ENCODE assay signal across 9 cellular contexts in the genomic region with DNA sequence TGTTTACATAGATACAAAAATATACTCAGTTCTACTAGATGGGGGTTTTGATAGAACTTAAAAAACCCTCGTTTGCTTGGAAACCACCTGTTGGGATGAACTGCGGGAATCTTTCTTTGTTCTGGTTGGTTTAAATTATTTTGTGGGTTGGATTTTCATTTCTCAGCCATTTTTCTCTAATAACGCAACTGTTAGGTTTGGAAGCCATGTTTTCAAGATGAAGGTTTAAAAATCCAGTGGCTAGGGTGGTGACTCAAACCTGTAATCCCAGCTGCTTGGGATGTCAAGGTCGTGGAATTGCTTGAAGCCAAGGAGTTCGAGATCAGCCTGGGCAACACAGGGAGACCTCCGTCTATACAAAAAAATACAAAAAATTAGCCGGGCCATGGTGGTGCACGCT. TPM values are rescaled to one million over a fixed set of nuclear protein-coding genes. Genes with fewer than 3 reads are reported as not detected.
A peak's percentile ranks its signal among the peaks of the same experiment; 100 is the strongest.
DNase-seq lines count a peak whose midpoint lies in the region; ATAC-seq and TF ChIP-seq lines count a peak whose summit lies in the region.
"Had no signal": no experiment of that assay in that cellular context is flagged by ENCODE, and none has a peak within 500 bp of the region (broad histone marks: within the 10 kb centered on the region; RNA-seq: fewer than 3 reads in every experiment).

No MANE protein-coding gene starts in this region.

- H3K4me2 ChIP-seq in GM23338 = peak overlapping the region; percentile 77

- H3F3A ChIP-seq in GM23338 (replicated peaks; ENCODE audit: low read depth) = no peaks in the 10 kb centered on the region

- H3K4me1 ChIP-seq in GM23338 (ENCODE audit: insufficient read depth) (peaks cover 24% of the 10 kb centered on the region), Panc1 (ENCODE audit: control insufficient read depth, insufficient read depth, low read length) (peaks cover 25% of the 10 kb centered on the region), endodermal cell (ENCODE audit: control insufficient read depth, insufficient read depth, low read length) (no peaks in the 10 kb centered on the region), rectal smooth muscle tissue (ENCODE audit: control insufficient read depth, insufficient read depth, low read length) (peaks cover 10% of the 10 kb centered on the region)

- BruUV-seq in Panc1 (replicated peaks; lab: Mats Ljungman, UMichigan) = TSS peak; percentile 79

- peaks cover 15% of the 10 kb centered on the region for H3K9me3 Mint-ChIP-seq in GM23338
- peaks cover 10% of the 10 kb centered on the region for H3K9me3 Mint-ChIP-seq in endodermal cell

- ATAC-seq in GM23338 (no peak), Panc1 (no peak), GM21526 (IDR thresholded peaks at IDR 0.05; ENCODE audit: low FRiP score, unreplicated experiment) (no peak), GM18861 (IDR thresholded peaks at IDR 0.05; ENCODE audit: unreplicated experiment) (no peak)

- H3K9ac ChIP-seq in endodermal cell (ENCODE audit: extremely low read depth, low read length, poor library complexity, severe bottlenecking) (no peak overlapping the region), rectal smooth muscle tissue (ENCODE audit: low read length) (no peak overlapping the region)

- no peak overlapping the region for H2AFZ ChIP-seq in GM23338

- CTCF ChIA-PET in Panc1 (lab: Charles Lee) = interaction anchor here (0.6 kb wide), 1 partner anchor 145 kb away, joined by 3 read pairs; no protein-coding TSS in a partner anchor

- H3K27ac Mint-ChIP-seq in GM23338 = peak overlapping the region; percentile 16; the same call in 1 of the 2 replicates
- H3K27ac Mint-ChIP-seq in endodermal cell = no peak overlapping the region

- in situ Hi-C loops in Panc1 (cut with HindIII; ENCODE audit: low pct_unique_long_range_greater_than_20kb, low sequenced_read_pairs) = no loop called here

- TF ChIP-seq CTCF in GM23338 (conservative IDR thresholded peaks at IDR 0.05; ENCODE audit: low read depth in 2 of 2) (no peak), Panc1 (IDR thresholded peaks at IDR 0.05) (no peak), endodermal cell (conservative IDR thresholded peaks at IDR 0.05) (no peak)

- no peak for DNase-seq in GM23338 (ENCODE audit: low spot score)
- DNase-seq in Panc1 (ENCODE audit: low read depth, low spot score) = no peak
- DNase-seq in endodermal cell = no peak
- DNase-seq in SW 1271 (lab: John Stamatoyannopoulos, UW) = no peak
- DNase-seq in epidermal melanocyte (ENCODE audit: insufficient read length, low spot score) = no peak
- DNase-seq: WERI-Rb-1 had no signal

- H3K9me3 ChIP-seq in Panc1 (ENCODE audit: control insufficient read depth, insufficient read depth, low read depth, low read length) (no peaks in the 10 kb centered on the region), endodermal cell (ENCODE audit: control insufficient read depth, low read length) (no peaks in the 10 kb centered on the region)

- H3K27ac ChIP-seq in GM23338 (ENCODE audit: low read depth) (no peak overlapping the region), Panc1 (ENCODE audit: low read length) (peak overlapping the region; percentile 91), endodermal cell (ENCODE audit: low read depth, low read length) (no peak overlapping the region), rectal smooth muscle tissue (ENCODE audit: low read depth, low read length) (no peak overlapping the region)

- peak overlapping the region; percentile 98 for H3K4me3 Mint-ChIP-seq in GM23338
- H3K4me3 Mint-ChIP-seq in endodermal cell = peak overlapping the region; percentile 88

- intact Hi-C loops in Panc1 (cut with micrococcal nuclease; ENCODE audit: unreplicated experiment) = no loop called here

- H3K36me3 Mint-ChIP-seq in GM23338 (ENCODE audit: low read depth) (peaks cover 20% of the 10 kb centered on the region), endodermal cell (ENCODE audit: low read depth) (peaks cover 10% of the 10 kb centered on the region)

- POLR2A ChIA-PET in Panc1 (lab: Charles Lee) = no interaction called here

- H3K9me2 ChIP-seq in GM23338 (ENCODE audit: insufficient read depth) = no peaks in the 10 kb centered on the region; the same call in 1 of the 2 replicates

- H4K20me1 ChIP-seq in GM23338 (replicated peaks; ENCODE audit: insufficient read depth) = peaks cover 25% of the 10 kb centered on the region

- peaks cover 10% of the 10 kb centered on the region; the same call in 1 of the 2 replicates for H3K27me3 ChIP-seq in GM23338 (ENCODE audit: insufficient read depth)
- no peaks in the 10 kb centered on the region for H3K27me3 ChIP-seq in Panc1 (ENCODE audit: control insufficient read depth, insufficient read depth, low read length)
- peaks cover 14% of the 10 kb centered on the region for H3K27me3 ChIP-seq in endodermal cell (ENCODE audit: control insufficient read depth, insufficient read depth, low read length, poor library complexity, severe bottlenecking)
- no peaks in the 10 kb centered on the region for H3K27me3 ChIP-seq in rectal smooth muscle tissue (ENCODE audit: control insufficient read depth, insufficient read depth, low read length)

- H3K79me2 ChIP-seq in GM23338 (replicated peaks; ENCODE audit: insufficient read depth) = peaks cover 59% of the 10 kb centered on the region

- 92% methylated on average over 5 to 8 of the region's 8 CpGs for WGBS in endodermal cell (ENCODE audit: insufficient coverage in 1 of 2, insufficient read length in 1 of 2), 2 experiments

- H3K36me3 ChIP-seq in GM23338 (ENCODE audit: insufficient read depth) = no peaks in the 10 kb centered on the region
- no peaks in the 10 kb centered on the region; the same call in 1 of the 2 replicates for H3K36me3 ChIP-seq in Panc1 (ENCODE audit: control insufficient read depth, insufficient read depth, low read length)
- H3K36me3 ChIP-seq in endodermal cell (ENCODE audit: control insufficient read depth, insufficient read depth, low read length) = no peaks in the 10 kb centered on the region
- no peaks in the 10 kb centered on the region for H3K36me3 ChIP-seq in rectal smooth muscle tissue (ENCODE audit: control insufficient read depth, insufficient read depth, low read length)
- H3K36me3 ChIP-seq: WERI-Rb-1 had no signal

- H3K4me1 Mint-ChIP-seq in GM23338 = peaks cover 29% of the 10 kb centered on the region
- peaks cover 7% of the 10 kb centered on the region for H3K4me1 Mint-ChIP-seq in endodermal cell

- H3K4me3 ChIP-seq in GM23338 (peak overlapping the region; percentile 74), Panc1 (ENCODE audit: low read depth in 2 of 2, low read length in 2 of 2) (peak overlapping the region; percentile 90 to 94), endodermal cell (ENCODE audit: low read length) (peak overlapping the region; percentile 96), rectal smooth muscle tissue (ENCODE audit: low read length) (peak overlapping the region; percentile 88)

- peaks cover 20% of the 10 kb centered on the region for H3K27me3 Mint-ChIP-seq in GM23338 (ENCODE audit: insufficient read depth, low read depth, poor library complexity)
- peaks cover 20% of the 10 kb centered on the region for H3K27me3 Mint-ChIP-seq in endodermal cell (ENCODE audit: insufficient read depth)

TF ChIP-seq in GM23338, 12 proteins besides CTCF, POLR2A, EP300 and RAD21 (continues in another document):
- TF ChIP-seq NANOG (IDR thresholded peaks at IDR 0.05; ENCODE audit: borderline replicate concordance) = no peak
- TF ChIP-seq, protein P1, sequence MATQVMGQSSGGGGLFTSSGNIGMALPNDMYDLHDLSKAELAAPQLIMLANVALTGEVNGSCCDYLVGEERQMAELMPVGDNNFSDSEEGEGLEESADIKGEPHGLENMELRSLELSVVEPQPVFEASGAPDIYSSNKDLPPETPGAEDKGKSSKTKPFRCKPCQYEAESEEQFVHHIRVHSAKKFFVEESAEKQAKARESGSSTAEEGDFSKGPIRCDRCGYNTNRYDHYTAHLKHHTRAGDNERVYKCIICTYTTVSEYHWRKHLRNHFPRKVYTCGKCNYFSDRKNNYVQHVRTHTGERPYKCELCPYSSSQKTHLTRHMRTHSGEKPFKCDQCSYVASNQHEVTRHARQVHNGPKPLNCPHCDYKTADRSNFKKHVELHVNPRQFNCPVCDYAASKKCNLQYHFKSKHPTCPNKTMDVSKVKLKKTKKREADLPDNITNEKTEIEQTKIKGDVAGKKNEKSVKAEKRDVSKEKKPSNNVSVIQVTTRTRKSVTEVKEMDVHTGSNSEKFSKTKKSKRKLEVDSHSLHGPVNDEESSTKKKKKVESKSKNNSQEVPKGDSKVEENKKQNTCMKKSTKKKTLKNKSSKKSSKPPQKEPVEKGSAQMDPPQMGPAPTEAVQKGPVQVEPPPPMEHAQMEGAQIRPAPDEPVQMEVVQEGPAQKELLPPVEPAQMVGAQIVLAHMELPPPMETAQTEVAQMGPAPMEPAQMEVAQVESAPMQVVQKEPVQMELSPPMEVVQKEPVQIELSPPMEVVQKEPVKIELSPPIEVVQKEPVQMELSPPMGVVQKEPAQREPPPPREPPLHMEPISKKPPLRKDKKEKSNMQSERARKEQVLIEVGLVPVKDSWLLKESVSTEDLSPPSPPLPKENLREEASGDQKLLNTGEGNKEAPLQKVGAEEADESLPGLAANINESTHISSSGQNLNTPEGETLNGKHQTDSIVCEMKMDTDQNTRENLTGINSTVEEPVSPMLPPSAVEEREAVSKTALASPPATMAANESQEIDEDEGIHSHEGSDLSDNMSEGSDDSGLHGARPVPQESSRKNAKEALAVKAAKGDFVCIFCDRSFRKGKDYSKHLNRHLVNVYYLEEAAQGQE (IDR thresholded peaks at IDR 0.05; ENCODE audit: unreplicated experiment) = no peak
- no peak for TF ChIP-seq ZNF114 (CRISPR knock-in tag; IDR thresholded peaks at IDR 0.05)
- no peak for TF ChIP-seq POLR2AphosphoS5 (IDR thresholded peaks at IDR 0.05; ENCODE audit: low read depth)
- no peak for TF ChIP-seq EZH2 (IDR thresholded peaks at IDR 0.05; ENCODE audit: low read depth, unreplicated experiment)

RNA-seq across cellular contexts. Expression of a gene that starts 1.6 kb away (rescaled TPM):
- total RNA-seq in GM23338 (2014; rRNA removed; shearing (Covaris generic)) = 52.6 and 68.4 TPM in 2 replicates
- 27.6 and 28.3 TPM in 2 replicates for polyA plus RNA-seq in GM23338 (2016; fragmentation: Nextera tagmentation; extraction: Ambion mirVana)
- total RNA-seq in Panc1 (2021; ENCODE audit: unreplicated experiment) (71.0 TPM), endodermal cell (10 to 100 TPM; 49.6 to 59.7 TPM)
- 53.7 TPM for polyA plus RNA-seq in Panc1 (2012; ENCODE audit: insufficient read length)
- 65.3 TPM for polyA plus RNA-seq in endodermal cell (2013, experiment 1 of 2)
- 59.5 TPM for polyA plus RNA-seq in endodermal cell (2013, experiment 2 of 2)
